ENCODE assay signal across 1 cellular context in genomic region chr19:14385492-14385891, GRCh38.
TF ChIP-seq lines count a peak whose summit lies in the region.

No MANE protein-coding gene starts in this region.

TF ChIP-seq in HCT116, 20 proteins besides CTCF, POLR2A, EP300 and RAD21:
- TF ChIP-seq ZBTB33 (IDR thresholded peaks at IDR 0.05; ENCODE audit: extremely low read depth, insufficient replicate concordance, low read length) (no peak), JUND (IDR thresholded peaks at IDR 0.05) (no peak), ATF3 (IDR thresholded peaks at IDR 0.05) (no peak), CEBPB (IDR thresholded peaks at IDR 0.05; ENCODE audit: low read depth) (no peak)
